Comparison of ENCODE assay signal across 26 cellular contexts in the genomic region with DNA sequence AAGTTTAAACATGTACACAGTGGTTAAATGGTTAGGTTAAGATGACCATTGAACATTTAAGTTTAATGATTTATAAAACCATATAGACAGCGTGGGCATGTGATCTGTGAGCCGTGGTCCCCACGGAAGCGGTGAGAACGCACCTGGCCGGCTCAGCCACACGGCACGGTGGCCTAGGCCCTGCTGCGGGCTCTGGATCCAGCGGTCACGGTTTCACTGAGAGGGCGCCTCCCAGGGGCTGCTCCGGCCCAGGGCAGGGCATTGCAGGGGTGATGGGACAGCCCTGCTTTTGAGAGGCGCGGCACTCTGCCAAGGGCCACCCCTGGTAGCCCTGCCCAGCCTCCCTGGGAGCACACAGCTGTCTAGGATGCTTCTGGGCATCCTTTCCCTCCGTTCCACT.
"Had no signal": no experiment of that assay in that cellular context is flagged by ENCODE, and none has a peak within 500 bp of the region (broad histone marks: within the 10 kb centered on the region; RNA-seq: fewer than 3 reads in every experiment).

No MANE protein-coding gene starts in this region.

- H3K9me3 Mint-ChIP-seq: activated CD4-positive, alpha-beta memory T cell treated with anti-CD3 and anti-CD28 coated beads, Interleukin-2, amount 10 ng/mL, durations not matched to agents 7 days and 5 days; activated naive CD8-positive, alpha-beta T cell treated with anti-CD3 and anti-CD28 coated beads, Interleukin-2, amount 50 U/mL, for 24 hours; activated T-helper 17 cell treated with anti-CD3 and anti-CD28 coated beads, Interleukin-2, amount 50 U/mL, for 72 hours had no signal

- H3K4me3 ChIP-seq: ascending aorta, body of pancreas, PC-9 had no signal

- H3K4me1 Mint-ChIP-seq: activated CD4-positive, alpha-beta memory T cell treated with anti-CD3 and anti-CD28 coated beads, Interleukin-2, amount 10 ng/mL, durations not matched to agents 7 days and 5 days; activated CD4-positive, alpha-beta T cell treated with anti-CD3 and anti-CD28 coated beads for 36 hours; activated T-helper 17 cell treated with anti-CD3 and anti-CD28 coated beads, Interleukin-2, amount 50 U/mL, for 72 hours had no signal

- ATAC-seq: activated CD4-positive, alpha-beta T cell treated with anti-CD3 and anti-CD28 coated beads for 36 hours; activated naive CD4-positive, alpha-beta T cell treated with anti-CD3 and anti-CD28 coated beads, Interleukin-2, amount 50 U/mL, for 72 hours; activated naive CD8-positive, alpha-beta T cell treated with anti-CD3 and anti-CD28 coated beads, Interleukin-2, amount 50 U/mL, for 24 hours; activated T-helper 17 cell treated with anti-CD3 and anti-CD28 coated beads, Interleukin-2, amount 50 U/mL, for 72 hours; body of pancreas; T-cell had no signal

- H3K36me3 Mint-ChIP-seq: activated naive CD4-positive, alpha-beta T cell treated with anti-CD3 and anti-CD28 coated beads, Interleukin-2, amount 50 U/mL, for 72 hours; IgD-negative memory B cell; T-cell had no signal

- H3K27me3 ChIP-seq: ascending aorta, body of pancreas had no signal

- H3K27me3 Mint-ChIP-seq: activated CD4-positive, alpha-beta T cell treated with anti-CD3 and anti-CD28 coated beads for 36 hours; activated naive CD8-positive, alpha-beta T cell treated with anti-CD3 and anti-CD28 coated beads, Interleukin-2, amount 50 U/mL, for 24 hours; activated T-helper 17 cell treated with anti-CD3 and anti-CD28 coated beads, Interleukin-2, amount 50 U/mL, for 72 hours; IgD-negative memory B cell; T-cell had no signal

- H3K27ac Mint-ChIP-seq: activated CD4-positive, alpha-beta memory T cell treated with anti-CD3 and anti-CD28 coated beads, Interleukin-2, amount 10 ng/mL, durations not matched to agents 7 days and 5 days; activated CD4-positive, alpha-beta T cell treated with anti-CD3 and anti-CD28 coated beads for 36 hours; activated naive CD4-positive, alpha-beta T cell treated with anti-CD3 and anti-CD28 coated beads, Interleukin-2, amount 50 U/mL, for 72 hours; activated naive CD8-positive, alpha-beta T cell treated with anti-CD3 and anti-CD28 coated beads, Interleukin-2, amount 50 U/mL, for 24 hours; activated T-helper 17 cell treated with anti-CD3 and anti-CD28 coated beads, Interleukin-2, amount 50 U/mL, for 72 hours; IgD-negative memory B cell; T-cell had no signal

- H3K4me1 ChIP-seq: ascending aorta, body of pancreas had no signal

- DNase-seq: activated CD4-positive, alpha-beta memory T cell treated with anti-CD3 and anti-CD28 coated beads, Interleukin-2, amount 10 ng/mL, durations not matched to agents 7 days and 5 days; activated CD4-positive, alpha-beta T cell treated with anti-CD3 and anti-CD28 coated beads for 36 hours; activated CD4-positive, alpha-beta T cell treated with anti-CD3 and anti-CD28 coated beads, Interleukin-2, amount 50 U/mL, for 1 hour; activated naive CD4-positive, alpha-beta T cell treated with Interleukin-2 at 50 U/mL for 16 hours; activated naive CD8-positive, alpha-beta T cell treated with anti-CD3 and anti-CD28 coated beads, Interleukin-2, amount 50 U/mL, for 24 hours; activated T-cell treated with anti-CD3 and anti-CD28 coated beads for 4 hours; activated T-cell treated with anti-CD3 and anti-CD28 coated beads, Interleukin-2, amount 50 U/mL, for 48 hours; amniotic stem cell; body of pancreas; central memory CD4-positive, alpha-beta T cell; KG1; NCI-H1048; NCI-H146; NCI-H187 treated with DMSO at 0.1 percent for 48 hours; NCI-H2171 treated with DMSO at 0.1 percent for 48 hours; NCI-H345; NCI-H510A; PC-9; SIG-M5; T-cell; T-helper 2 cell; T1000 had no signal

- H3K36me3 ChIP-seq: ascending aorta had no signal

- H3K27ac ChIP-seq: ascending aorta, body of pancreas, PC-9 had no signal

- H3K9me3 ChIP-seq: ascending aorta, body of pancreas had no signal

- H3K4me3 Mint-ChIP-seq: activated CD4-positive, alpha-beta memory T cell treated with anti-CD3 and anti-CD28 coated beads, Interleukin-2, amount 10 ng/mL, durations not matched to agents 7 days and 5 days; activated CD4-positive, alpha-beta T cell treated with anti-CD3 and anti-CD28 coated beads for 36 hours; activated naive CD8-positive, alpha-beta T cell treated with anti-CD3 and anti-CD28 coated beads, Interleukin-2, amount 50 U/mL, for 24 hours; activated T-helper 17 cell treated with anti-CD3 and anti-CD28 coated beads, Interleukin-2, amount 50 U/mL, for 72 hours; IgD-negative memory B cell; T-cell had no signal
